ENCODE assay signal across 8 cellular contexts in genomic region chr9:121498487-121499176, GRCh38. TPM values are rescaled to one million over a fixed set of nuclear protein-coding genes. Genes with fewer than 3 reads are reported as not detected.
DNase-seq lines count a peak whose midpoint lies in the region; ATAC-seq and TF ChIP-seq lines count a peak whose summit lies in the region.

No MANE protein-coding gene starts in this region.

- peak overlapping the region; percentile 60 to 68 for H3K27ac ChIP-seq in prostate gland

- TF ChIP-seq CTCF in prostate gland (IDR thresholded peaks at IDR 0.05): peak in 1 of 4 experiments; percentile 1

- DNase-seq in DMS53 (lab: John Stamatoyannopoulos, UW): peak; percentile 73
- DNase-seq in activated CD8-positive, alpha-beta T cell treated with anti-CD3 and anti-CD28 coated beads, Interleukin-2, amount 10 ng/mL, durations not matched to agents 7 days and 5 days: no peak
- peak in 23 of 42 donors; percentile 11 to 62 (median 33) for DNase-seq in head of caudate nucleus
- peak; percentile 22 for DNase-seq in prostate gland (ENCODE audit: low spot score)

- peaks cover 23% of the 10 kb centered on the region for H3K4me1 Mint-ChIP-seq in activated CD8-positive, alpha-beta T cell treated with anti-CD3 and anti-CD28 coated beads, Interleukin-2, amount 10 ng/mL, durations not matched to agents 7 days and 5 days (ENCODE audit: low read depth)

- H3K9me3 ChIP-seq in prostate gland: no peaks in the 10 kb centered on the region

- H3K4me1 ChIP-seq in prostate gland (replicated peaks): peaks cover 10% of the 10 kb centered on the region

- peak overlapping the region; percentile 40 to 46 for H3K4me3 ChIP-seq in prostate gland

- no peaks in the 10 kb centered on the region for H3K36me3 Mint-ChIP-seq in activated CD8-positive, alpha-beta T cell treated with anti-CD3 and anti-CD28 coated beads, Interleukin-2, amount 10 ng/mL, durations not matched to agents 7 days and 5 days (ENCODE audit: low read depth)

- peak; percentile 11 for ATAC-seq in HG03108 (IDR thresholded peaks at IDR 0.05; ENCODE audit: unreplicated experiment)
- ATAC-seq in activated CD8-positive, alpha-beta T cell treated with anti-CD3 and anti-CD28 coated beads, Interleukin-2, amount 10 ng/mL, durations not matched to agents 7 days and 5 days: peak; percentile 24
- ATAC-seq in GM21825 (IDR thresholded peaks at IDR 0.05; ENCODE audit: unreplicated experiment): no peak
- ATAC-seq in HG02884 (IDR thresholded peaks at IDR 0.05; ENCODE audit: unreplicated experiment): no peak
- ATAC-seq in GM21360 (IDR thresholded peaks at IDR 0.05; ENCODE audit: unreplicated experiment): no peak

- no peaks in the 10 kb centered on the region for H3K27me3 ChIP-seq in prostate gland (replicated peaks; ENCODE audit: insufficient read depth)

- intact Hi-C loops in head of caudate nucleus (cut with DNase I): no loop called here
- intact Hi-C loops in prostate gland (cut with DNase I): no loop called here

- WGBS in prostate gland: 1% methylated on average over 29 of the region's 29 CpGs

- CTCF ChIA-PET in activated CD8-positive, alpha-beta T cell treated with anti-CD3 and anti-CD28 coated beads, Interleukin-2, amount 10 ng/mL, durations not matched to agents 7 days and 5 days (lab: Charles Lee): interaction anchor here (0.9 to 1.8 kb wide), 7 partner anchors 17 to 179 kb away, joined by 3 to 10 read pairs (median 4); no protein-coding TSS in a partner anchor

- POLR2A ChIA-PET in activated CD8-positive, alpha-beta T cell treated with anti-CD3 and anti-CD28 coated beads, Interleukin-2, amount 10 ng/mL, durations not matched to agents 7 days and 5 days (lab: Charles Lee): no interaction called here

- TF ChIP-seq POLR2A in prostate gland (IDR thresholded peaks at IDR 0.05): no peak

- no peaks in the 10 kb centered on the region for H3K36me3 ChIP-seq in prostate gland

- H3K27ac Mint-ChIP-seq in activated CD8-positive, alpha-beta T cell treated with anti-CD3 and anti-CD28 coated beads, Interleukin-2, amount 10 ng/mL, durations not matched to agents 7 days and 5 days: no peak overlapping the region

- no peaks in the 10 kb centered on the region for H3K9me3 Mint-ChIP-seq in activated CD8-positive, alpha-beta T cell treated with anti-CD3 and anti-CD28 coated beads, Interleukin-2, amount 10 ng/mL, durations not matched to agents 7 days and 5 days (ENCODE audit: insufficient read depth)

- peaks cover 57% of the 10 kb centered on the region for H3K27me3 Mint-ChIP-seq in activated CD8-positive, alpha-beta T cell treated with anti-CD3 and anti-CD28 coated beads, Interleukin-2, amount 10 ng/mL, durations not matched to agents 7 days and 5 days (ENCODE audit: low read depth)

- peak overlapping the region; percentile 47 for H3K4me3 Mint-ChIP-seq in activated CD8-positive, alpha-beta T cell treated with anti-CD3 and anti-CD28 coated beads, Interleukin-2, amount 10 ng/mL, durations not matched to agents 7 days and 5 days

RNA-seq across cellular contexts. Expression of gene GGTA1, which starts 1.0 kb away (rescaled TPM):
- not detected for total RNA-seq in activated CD8-positive, alpha-beta T cell treated with anti-CD3 and anti-CD28 coated beads, Interleukin-2, amount 10 ng/mL, durations not matched to agents 7 days and 5 days
- 1 to 10 TPM; 1.9 to 2.4 TPM for total RNA-seq in prostate gland

Comparison
In these comparisons a context has a peak if more than half of its experiments do, and no peak if none do; other contexts are left out.
1. ATAC-seq: peak in HG03108 (single experiment) and activated CD8-positive, alpha-beta T cell treated with anti-CD3 and anti-CD28 coated beads, Interleukin-2, amount 10 ng/mL, durations not matched to agents 7 days and 5 days (single experiment); none in GM21825 (single experiment), HG02884 (single experiment) and GM21360 (single experiment).